21 cellular contexts compared by ENCODE assay signal in genomic region chr4:40940317-40940720, GRCh38.
DNase-seq lines count a peak whose midpoint lies in the region; ATAC-seq and TF ChIP-seq lines count a peak whose summit lies in the region.
"Had no signal": no experiment of that assay in that cellular context is flagged by ENCODE, and none has a peak within 500 bp of the region (broad histone marks: within the 10 kb centered on the region; RNA-seq: fewer than 3 reads in every experiment).

No MANE protein-coding gene starts in this region.

- intact Hi-C loops in left ventricle myocardium superior (cut with micrococcal nuclease) (no loop called here), sigmoid colon (cut with DNase I) (no loop called here)

- peak overlapping the region; percentile 36 to 70 (median 65) for H3K27ac ChIP-seq in sigmoid colon
- H3K27ac ChIP-seq: 22Rv1, spleen, suprapubic skin had no signal

- H3K36me3 ChIP-seq in sigmoid colon, result peaks cover 0 to 5% (median 2%) of the 10 kb centered on the region in 4 donors

- no peak for TF ChIP-seq POLR2A in sigmoid colon (IDR thresholded peaks at IDR 0.05)

- no peaks in the 10 kb centered on the region for H3K9me3 ChIP-seq in sigmoid colon
- H3K9me3 ChIP-seq: spleen, suprapubic skin had no signal

- TF ChIP-seq CTCF in sigmoid colon (IDR thresholded peaks at IDR 0.05), result no peak

- WGBS in sigmoid colon, 2 donors, result 72 to 89% methylated on average over 7 of the region's 7 CpGs

- DNase-seq in NOMO-1 treated with DMSO at 0.1 percent for 48 hours (lab: John Stamatoyannopoulos, UW; ENCODE audit: unreplicated experiment), result peak; percentile 42
- no peak for DNase-seq in NOMO-1 treated with dmso at 0.1 percent for 144 hours (lab: John Stamatoyannopoulos, UW; ENCODE audit: unreplicated experiment)
- DNase-seq in left ventricle myocardium superior, result peak; percentile 83
- peak; percentile 87 for DNase-seq in sigmoid colon
- DNase-seq in cerebellar cortex (ENCODE audit: low spot score), result no peak
- DNase-seq: activated CD4-positive, alpha-beta T cell treated with anti-CD3 and anti-CD28 coated beads for 1 hour; activated CD8-positive, alpha-beta memory T cell treated with anti-CD3 and anti-CD28 coated beads for 24 hours; activated T-cell treated with anti-CD3 and anti-CD28 coated beads, Interleukin-2, amount 50 U/mL, for 72 hours; COR-L47; head of caudate nucleus; naive thymus-derived CD8-positive, alpha-beta T cell; NCI-H187 treated with DMSO at 0.1 percent for 48 hours; RPMI8226; spleen; stimulated activated CD4-positive, alpha-beta T cell treated with anti-CD3 and anti-CD28 coated beads, Interleukin-4, amount 100 ng/mL, for 4 hours had no signal

- ATAC-seq in left ventricle myocardium superior, result peak; percentile 95
- ATAC-seq in HG02981 (IDR thresholded peaks at IDR 0.05; ENCODE audit: unreplicated experiment), result no peak
- ATAC-seq in GM18909 (IDR thresholded peaks at IDR 0.05; ENCODE audit: poor library complexity, unreplicated experiment), result no peak
- ATAC-seq in GM18873 (IDR thresholded peaks at IDR 0.05; ENCODE audit: low FRiP score, unreplicated experiment), result no peak
- ATAC-seq: activated T-cell treated with anti-CD3 and anti-CD28 coated beads, Interleukin-2, amount 50 U/mL, for 72 hours; K562; naive thymus-derived CD8-positive, alpha-beta T cell had no signal

- peaks cover 0 to 34% (median 29%) of the 10 kb centered on the region in 4 donors for H3K4me1 ChIP-seq in sigmoid colon
- H3K4me1 ChIP-seq: suprapubic skin had no signal

- peak in 1 of 4 donors; percentile 43 for TF ChIP-seq EP300 in sigmoid colon (IDR thresholded peaks at IDR 0.05)

- H3K27me3 ChIP-seq in sigmoid colon, result no peaks in the 10 kb centered on the region
- H3K27me3 ChIP-seq: spleen, suprapubic skin had no signal

- H3K4me3 ChIP-seq in sigmoid colon, result no peak overlapping the region
- H3K4me3 ChIP-seq: K562, spleen, suprapubic skin had no signal

Comparison
In these comparisons a context has a peak if more than half of its experiments do, and no peak if none do; other contexts are left out.
1. DNase-seq: peak in NOMO-1 treated with DMSO at 0.1 percent for 48 hours (single experiment), left ventricle myocardium superior (single experiment) and sigmoid colon (single experiment); none in NOMO-1 treated with dmso at 0.1 percent for 144 hours (single experiment) and cerebellar cortex (single experiment).